Comparison of ENCODE assay signal across 19 cellular contexts in the genomic region with DNA sequence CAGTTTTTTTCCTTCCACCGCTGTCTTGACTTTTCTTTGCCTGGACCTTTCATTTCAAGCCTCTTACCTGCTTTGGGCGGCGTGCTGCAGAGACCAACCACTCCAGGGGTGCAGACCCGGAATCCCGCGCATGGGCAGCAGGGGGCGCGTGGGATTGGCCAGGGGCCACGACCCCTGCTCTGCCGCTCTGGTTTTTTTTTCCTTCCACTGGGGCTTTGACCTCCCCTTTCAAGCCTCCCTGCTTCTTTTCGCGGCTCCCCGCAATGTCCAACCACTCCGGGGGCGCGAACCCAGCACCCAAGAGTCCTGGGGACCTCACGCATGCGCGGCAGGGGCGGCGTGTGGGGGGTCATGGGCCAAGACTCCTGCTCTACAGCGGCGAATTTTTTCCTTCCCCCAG.
A peak's percentile ranks its signal among the peaks of the same experiment; 100 is the strongest.
DNase-seq lines count a peak whose midpoint lies in the region; ATAC-seq, FAIRE-seq and TF ChIP-seq lines count a peak whose summit lies in the region.
"Had no signal": no experiment of that assay in that cellular context is flagged by ENCODE, and none has a peak within 500 bp of the region (broad histone marks: within the 10 kb centered on the region; RNA-seq: fewer than 3 reads in every experiment).

No MANE protein-coding gene starts in this region.

- 66% methylated on average over 9 of the region's 23 CpGs for WGBS in mammary epithelial cell (ENCODE audit: low coverage, missing lambda C conversion rate)

- no peaks in the 10 kb centered on the region for H3K27me3 ChIP-seq in mammary epithelial cell (ENCODE audit: insufficient read depth, low read length)
- H3K27me3 ChIP-seq in KMS-11 (ENCODE audit: insufficient read depth, low read depth) = peaks cover 32% of the 10 kb centered on the region
- H3K27me3 ChIP-seq in MM.1S (replicated peaks; ENCODE audit: insufficient read depth, low read length) = no peaks in the 10 kb centered on the region
- H3K27me3 ChIP-seq: body of pancreas, SJSA1 had no signal

- no peak overlapping the region for H2AFZ ChIP-seq in mammary epithelial cell (ENCODE audit: low read depth, low read length)
- H2AFZ ChIP-seq in KMS-11 (ENCODE audit: low read depth) = peak overlapping the region; percentile 93
- no peak overlapping the region for H2AFZ ChIP-seq in MM.1S (ENCODE audit: low read length)

- CTCF ChIA-PET in mammary epithelial cell (lab: Charles Lee; ENCODE audit: low non-redundant PET) = no interaction called here

- DNase-seq in T47D (ENCODE audit: low read depth in 1 of 2, low spot score in 1 of 2) (peak; percentile 51 to 72), mammary epithelial cell (no peak), RKO (ENCODE audit: low spot score) (peak; percentile 44), urothelium cell line (ENCODE audit: low spot score) (peak; percentile 85), MM.1S (no peak), SIG-M5 treated with dmso at 0.1 percent for 504 hours (lab: John Stamatoyannopoulos, UW; ENCODE audit: unreplicated experiment) (no peak)
- DNase-seq: activated B cell treated with CpG ODN at 0.5 μM for 24 hours; activated CD8-positive, alpha-beta memory T cell treated with anti-CD3 and anti-CD28 coated beads, Interleukin-2, amount 50 U/mL, for 4 hours; activated naive CD4-positive, alpha-beta T cell treated with anti-CD3 and anti-CD28 coated beads, Interleukin-2, amount 50 U/mL, for 16 hours; body of pancreas; DND-41; left ventricle myocardium inferior; NCI-H1417 treated with DMSO at 0.1 percent for 48 hours; NCI-H69; spleen had no signal

- peaks cover 42% of the 10 kb centered on the region for H3K9me3 ChIP-seq in mammary epithelial cell (replicated peaks; ENCODE audit: insufficient read depth, low read length)
- no peaks in the 10 kb centered on the region for H3K9me3 ChIP-seq in MM.1S (replicated peaks; ENCODE audit: insufficient read depth, low read length)

- no peak overlapping the region for H3K4me2 ChIP-seq in mammary epithelial cell (ENCODE audit: insufficient read depth, low read depth, low read length)
- H3K4me2 ChIP-seq in KMS-11 = peak overlapping the region; percentile 98
- no peak overlapping the region for H3K4me2 ChIP-seq in MM.1S (ENCODE audit: low read depth, low read length)

- TF ChIP-seq CTCF in mammary epithelial cell (conservative IDR thresholded peaks at IDR 0.05 in 1 of 2, IDR thresholded peaks at IDR 0.05 in 1 of 2; ENCODE audit: extremely low read depth in 1 of 2, insufficient read depth in 1 of 2, low read depth in 1 of 2, low read length in 2 of 2) = no peak
- TF ChIP-seq CTCF in KMS-11 (conservative IDR thresholded peaks at IDR 0.05; ENCODE audit: low read depth, low read length) = peak; percentile 82
- TF ChIP-seq CTCF in MM.1S (IDR thresholded peaks at IDR 0.05; ENCODE audit: low read length) = no peak

- no TSS peak for BruUV-seq in mammary epithelial cell (replicated peaks; lab: Mats Ljungman, UMichigan)

- FAIRE-seq in urothelium cell line (lab: Jason Lieb, UNC) = peak; percentile 42
- FAIRE-seq: GM12891 had no signal

- no peak overlapping the region for H3K4me3 ChIP-seq in mammary epithelial cell (replicated peaks in 1 of 3; ENCODE audit: insufficient read depth in 1 of 3, low read depth in 2 of 3, low read length in 3 of 3)
- no peak overlapping the region for H3K4me3 ChIP-seq in KMS-11 (IDR thresholded peaks at IDR 0.05; ENCODE audit: insufficient read depth, low read depth, low read length)
- H3K4me3 ChIP-seq in MM.1S (ENCODE audit: low read length) = no peak overlapping the region
- H3K4me3 ChIP-seq: body of pancreas, left ventricle myocardium inferior, SJSA1, spleen had no signal

- H3F3A ChIP-seq in MM.1S (ENCODE audit: insufficient read depth, low read length) = no peaks in the 10 kb centered on the region

- no peak for ATAC-seq in HG02973 (IDR thresholded peaks at IDR 0.05; ENCODE audit: unreplicated experiment)
- ATAC-seq: body of pancreas had no signal

- H3K9ac ChIP-seq in mammary epithelial cell (ENCODE audit: insufficient read depth, low read length) (no peak overlapping the region), KMS-11 (no peak overlapping the region), MM.1S (ENCODE audit: low read length) (no peak overlapping the region)

- no peaks in the 10 kb centered on the region for H3K9me2 ChIP-seq in MM.1S (replicated peaks; ENCODE audit: insufficient read depth, low read length)

- H3K36me3 ChIP-seq in mammary epithelial cell (ENCODE audit: insufficient read depth, low read length) (no peaks in the 10 kb centered on the region), KMS-11 (ENCODE audit: insufficient read depth) (no peaks in the 10 kb centered on the region), MM.1S (replicated peaks; ENCODE audit: insufficient read depth, low read length) (no peaks in the 10 kb centered on the region)
- H3K36me3 ChIP-seq: left ventricle myocardium inferior, SJSA1, spleen had no signal

- H3K4me1 ChIP-seq in mammary epithelial cell (ENCODE audit: insufficient read depth, low read length) (no peaks in the 10 kb centered on the region), KMS-11 (ENCODE audit: low read depth, poor library complexity, severe bottlenecking) (no peaks in the 10 kb centered on the region), MM.1S (ENCODE audit: low read length) (no peaks in the 10 kb centered on the region)
- H3K4me1 ChIP-seq: body of pancreas, left ventricle myocardium inferior, SJSA1, spleen had no signal

- intact Hi-C loops in mammary epithelial cell (cut with micrococcal nuclease) = no loop called here

- H3K79me2 ChIP-seq in mammary epithelial cell (ENCODE audit: insufficient read depth, low read length) = no peaks in the 10 kb centered on the region
- no peaks in the 10 kb centered on the region for H3K79me2 ChIP-seq in KMS-11 (ENCODE audit: insufficient read depth, low read depth)
- no peaks in the 10 kb centered on the region for H3K79me2 ChIP-seq in MM.1S (ENCODE audit: low read length)

- dilution Hi-C loops in mammary epithelial cell (cut with HindIII; ENCODE audit: low sequenced_read_pairs) = no loop called here

- in situ Hi-C loops in T47D (cut with HindIII; ENCODE audit: low pct_unique_long_range_greater_than_20kb, low sequenced_read_pairs) (no loop called here), mammary epithelial cell (cut with MboI; ENCODE audit: low sequenced_read_pairs in 2 of 2) (no loop called here)

- H3K27ac ChIP-seq in mammary epithelial cell (ENCODE audit: insufficient read depth, low read depth, low read length) (no peak overlapping the region), KMS-11 (no peak overlapping the region), MM.1S (ENCODE audit: low read length) (no peak overlapping the region)
- H3K27ac ChIP-seq: body of pancreas, left ventricle myocardium inferior, SJSA1, spleen had no signal

- H4K20me1 ChIP-seq in mammary epithelial cell (ENCODE audit: insufficient read depth, low read length) (no peaks in the 10 kb centered on the region), KMS-11 (ENCODE audit: insufficient read depth) (no peaks in the 10 kb centered on the region), MM.1S (ENCODE audit: insufficient read depth, low read length) (no peaks in the 10 kb centered on the region)

Comparison
In these comparisons a context has a peak if more than half of its experiments do, and no peak if none do; other contexts are left out.
1. DNase-seq: peak in T47D (2 of 2), RKO (single experiment) and urothelium cell line (single experiment); none in mammary epithelial cell (single experiment), MM.1S (single experiment) and SIG-M5 treated with dmso at 0.1 percent for 504 hours (single experiment).